In the genomic region with DNA sequence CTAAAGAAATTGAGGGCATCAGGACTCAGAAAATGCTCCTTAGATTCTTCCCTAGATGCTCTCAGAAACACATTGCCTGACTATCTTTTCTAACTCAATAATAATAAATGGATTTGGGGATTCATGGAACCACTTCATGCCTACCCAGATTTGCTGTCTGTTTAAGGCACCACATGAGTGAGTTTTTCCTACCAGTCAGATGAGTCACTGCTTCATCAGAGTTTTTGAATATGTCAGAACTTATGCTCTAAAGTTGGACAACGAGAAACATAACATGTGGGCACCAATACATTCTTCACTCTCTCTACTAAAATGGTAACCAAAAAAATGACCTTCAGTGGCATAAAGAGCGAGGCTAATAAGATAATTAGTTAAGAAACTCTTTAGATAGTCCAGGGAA, we compare ENCODE assay signal across 29 cellular contexts.
DNase-seq lines count a peak whose midpoint lies in the region; ATAC-seq, FAIRE-seq and TF ChIP-seq lines count a peak whose summit lies in the region.
"Had no signal": no experiment of that assay in that cellular context is flagged by ENCODE, and none has a peak within 500 bp of the region (broad histone marks: within the 10 kb centered on the region; RNA-seq: fewer than 3 reads in every experiment).

No MANE protein-coding gene starts in this region.

- H3K27ac ChIP-seq in thyroid gland: no peak overlapping the region
- H3K27ac ChIP-seq: BLaER1 treated with 17β-estradiol and CSF1 and Interleukin-3, amounts not matched to agents 10 nM and 100 nM; breast epithelium; colonic mucosa; left lung had no signal

- H3K27me3 ChIP-seq in bronchial epithelial cell (ENCODE audit: control insufficient read depth, insufficient read depth, low read length) (no peaks in the 10 kb centered on the region), thyroid gland (no peaks in the 10 kb centered on the region)
- H3K27me3 ChIP-seq: BLaER1 treated with 17β-estradiol and CSF1 and Interleukin-3, amounts not matched to agents 10 nM and 100 nM; breast epithelium; colonic mucosa; left lung had no signal

- ATAC-seq in GM18909 (IDR thresholded peaks at IDR 0.05; ENCODE audit: poor library complexity, unreplicated experiment): no peak
- ATAC-seq: activated naive CD8-positive, alpha-beta T cell treated with anti-CD3 and anti-CD28 coated beads, Interleukin-2, amount 50 U/mL, for 24 hours; left lung; naive thymus-derived CD4-positive, alpha-beta T cell; stimulated activated naive CD8-positive, alpha-beta T cell treated with anti-CD3 and anti-CD28 coated beads, Interleukin-15, Interleukin-2, amounts not matched to agents 100 U/mL and 50 U/mL, for 24 hours had no signal

- FAIRE-seq in bronchial epithelial cell (lab: Jason Lieb, UNC): no peak
- FAIRE-seq: HTR-8/SVneo, islet of Langerhans had no signal

- H3K36me3 ChIP-seq in bronchial epithelial cell (ENCODE audit: control insufficient read depth, insufficient read depth, low read length) (no peaks in the 10 kb centered on the region), thyroid gland (no peaks in the 10 kb centered on the region)
- H3K36me3 ChIP-seq: BLaER1 treated with 17β-estradiol and CSF1 and Interleukin-3, amounts not matched to agents 10 nM and 100 nM; breast epithelium; colonic mucosa; left lung had no signal

- DNase-seq in AG10803 (ENCODE audit: low read depth): peak; percentile 4
- peak; percentile 4 for DNase-seq in OCI-M1 (lab: John Stamatoyannopoulos, UW)
- DNase-seq in bronchial epithelial cell (ENCODE audit: low read depth): peak; percentile 39
- DNase-seq in iris pigment epithelial cell (ENCODE audit: low read depth): peak; percentile 21
- DNase-seq in pons (ENCODE audit: low spot score): no peak
- DNase-seq in inferior parietal cortex (ENCODE audit: extremely low spot score): no peak
- DNase-seq in thyroid gland: no peak
- DNase-seq: activated CD4-positive, alpha-beta T cell treated with anti-CD3 and anti-CD28 coated beads, Interleukin-2, amount 10 ng/mL, durations not matched to agents 7 days and 5 days; activated naive CD8-positive, alpha-beta T cell treated with anti-CD3 and anti-CD28 coated beads, Interleukin-2, amount 50 U/mL, for 24 hours; activated T-cell treated with anti-CD3 and anti-CD28 coated beads, Interleukin-2, amount 50 U/mL, for 48 hours; colonic mucosa; DMS53; effector memory CD4-positive, alpha-beta T cell; GF-D8; H9; KBM-7; left lung; MM.1S; naive thymus-derived CD4-positive, alpha-beta T cell; NCI-H146; NCI-H446 treated with DMSO at 0.1 percent for 48 hours; Right ventricle myocardium superior; stimulated activated naive CD8-positive, alpha-beta T cell treated with anti-CD3 and anti-CD28 coated beads, Interleukin-15, Interleukin-2, amounts not matched to agents 100 U/mL and 50 U/mL, for 24 hours; T-helper 9 cell had no signal

- intact Hi-C loops in thyroid gland (cut with DNase I): no loop called here

- H3K4me1 ChIP-seq in thyroid gland: no peaks in the 10 kb centered on the region
- H3K4me1 ChIP-seq: breast epithelium, colonic mucosa, left lung had no signal

- H3K4me3 ChIP-seq in AG10803 (ENCODE audit: low read length) (no peak overlapping the region), bronchial epithelial cell (ENCODE audit: low read depth, low read length) (no peak overlapping the region), thyroid gland (replicated peaks in 1 of 3) (no peak overlapping the region)
- H3K4me3 ChIP-seq: BLaER1 treated with 17β-estradiol and CSF1 and Interleukin-3, amounts not matched to agents 10 nM and 100 nM; breast epithelium; colonic mucosa; left lung had no signal

- WGBS in thyroid gland, 2 donors: 77 to 88% methylated on average over 2 of the region's 2 CpGs

- TF ChIP-seq CTCF in AG10803 (conservative IDR thresholded peaks at IDR 0.05; ENCODE audit: low read length) (no peak), bronchial epithelial cell (IDR thresholded peaks at IDR 0.05; ENCODE audit: insufficient read depth, low read length, severe bottlenecking) (no peak), thyroid gland (IDR thresholded peaks at IDR 0.05) (no peak)

- no peak for TF ChIP-seq POLR2A in thyroid gland (IDR thresholded peaks at IDR 0.05)

- no peaks in the 10 kb centered on the region for H3K9me3 ChIP-seq in thyroid gland
- H3K9me3 ChIP-seq: BLaER1 treated with 17β-estradiol and CSF1 and Interleukin-3, amounts not matched to agents 10 nM and 100 nM; breast epithelium; colonic mucosa; left lung had no signal

Comparison
In these comparisons a context has a peak if more than half of its experiments do, and no peak if none do; other contexts are left out.
1. DNase-seq: peak in AG10803 (single experiment), OCI-M1 (single experiment), bronchial epithelial cell (single experiment) and iris pigment epithelial cell (single experiment); none in pons (single experiment), inferior parietal cortex (single experiment) and thyroid gland (0 of 2).